Comparison of ENCODE assay signal across 8 cellular contexts in the genomic region with DNA sequence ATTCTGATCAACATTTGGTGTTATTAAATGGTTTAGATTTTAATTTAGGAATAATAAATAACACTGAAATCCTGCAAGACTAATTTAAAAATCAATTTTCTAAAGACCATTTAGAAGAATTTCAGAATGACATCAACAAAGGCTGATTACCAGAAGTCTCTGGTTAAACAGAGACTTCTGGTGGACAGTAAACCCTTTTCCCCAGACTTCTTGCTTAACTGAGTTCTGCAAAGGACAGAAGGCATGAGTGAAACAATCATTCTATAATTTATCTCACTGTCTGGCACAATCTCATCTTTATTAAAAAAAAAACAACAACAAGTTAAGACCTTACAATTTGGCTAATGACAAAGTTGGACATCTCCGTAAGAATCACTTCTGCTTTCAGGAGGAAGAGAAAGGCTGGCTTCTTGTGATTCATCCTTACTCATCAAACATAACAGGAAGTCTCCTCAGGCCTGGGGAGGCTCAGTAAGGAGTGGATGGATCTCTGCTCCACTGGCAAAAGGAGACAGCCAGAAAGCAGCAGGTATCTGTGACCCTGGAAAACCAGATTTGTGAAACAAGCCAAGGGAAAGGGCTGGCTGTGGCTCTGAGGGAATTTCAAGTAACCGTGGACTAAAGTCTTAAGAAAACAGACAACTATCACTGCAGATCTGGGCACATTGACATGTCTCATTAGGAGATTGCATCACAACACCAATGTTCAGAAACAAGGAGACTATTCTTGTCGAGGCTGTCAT. TPM values are rescaled to one million over a fixed set of nuclear protein-coding genes. Genes with fewer than 3 reads are reported as not detected.
DNase-seq lines count a peak whose midpoint lies in the region; ATAC-seq and TF ChIP-seq lines count a peak whose summit lies in the region.

No MANE protein-coding gene starts in this region.

- peak overlapping the region; percentile 62 for H3K4me3 Mint-ChIP-seq in activated T-cell treated with anti-CD3 and anti-CD28 coated beads, Interleukin-2, amount 50 U/mL, for 24 hours

- H3K27ac Mint-ChIP-seq in activated T-cell treated with anti-CD3 and anti-CD28 coated beads, Interleukin-2, amount 50 U/mL, for 24 hours = peak overlapping the region; percentile 76

- H3K36me3 ChIP-seq in body of pancreas (replicated peaks in 1 of 2; ENCODE audit: insufficient read depth in 1 of 2, low read depth in 2 of 2) (no peaks in the 10 kb centered on the region), right lobe of liver (no peaks in the 10 kb centered on the region)

- TF ChIP-seq CTCF in body of pancreas (IDR thresholded peaks at IDR 0.05) = no peak
- no peak for TF ChIP-seq CTCF in right lobe of liver (IDR thresholded peaks at IDR 0.05)

- H3K9me3 ChIP-seq in body of pancreas = no peaks in the 10 kb centered on the region
- no peaks in the 10 kb centered on the region for H3K9me3 ChIP-seq in right lobe of liver

- no peaks in the 10 kb centered on the region for H3K36me3 Mint-ChIP-seq in activated T-cell treated with anti-CD3 and anti-CD28 coated beads, Interleukin-2, amount 50 U/mL, for 24 hours (ENCODE audit: low read depth)

- H3K27me3 ChIP-seq in body of pancreas (no peaks in the 10 kb centered on the region), right lobe of liver (no peaks in the 10 kb centered on the region)

- H3K27me3 Mint-ChIP-seq in activated T-cell treated with anti-CD3 and anti-CD28 coated beads, Interleukin-2, amount 50 U/mL, for 24 hours = no peaks in the 10 kb centered on the region

- peak overlapping the region in 1 of 4 donors; percentile 74 for H3K27ac ChIP-seq in body of pancreas
- H3K27ac ChIP-seq in right lobe of liver = peak overlapping the region; percentile 22 to 61 (median 42)

- WGBS in body of pancreas, 2 donors = 30 to 61% methylated on average over 3 of the region's 3 CpGs
- WGBS in right lobe of liver (ENCODE audit: insufficient coverage, low coverage, low lambda C conversion rate, missing lambda C conversion rate) = 26% methylated on average over 3 of the region's 3 CpGs

- TF ChIP-seq POLR2A in body of pancreas (IDR thresholded peaks at IDR 0.05) (peak in 1 of 3 donors; percentile 22), right lobe of liver (IDR thresholded peaks at IDR 0.05) (no peak)

- H3K9me3 Mint-ChIP-seq in activated T-cell treated with anti-CD3 and anti-CD28 coated beads, Interleukin-2, amount 50 U/mL, for 24 hours = no peaks in the 10 kb centered on the region

- DNase-seq in activated T-cell treated with anti-CD3 and anti-CD28 coated beads, Interleukin-2, amount 50 U/mL, for 24 hours = peak; percentile 61
- DNase-seq in activated T-cell treated with anti-CD3 and anti-CD28 coated beads for 4 hours (no peak), RPMI7951 (ENCODE audit: low read depth) (peak; percentile 86), body of pancreas (peak in 1 of 4 donors; percentile 61), right lobe of liver (no peak), superior temporal gyrus (ENCODE audit: extremely low spot score) (peak; percentile 49), NCI-H1930 (lab: John Stamatoyannopoulos, UW) (no peak)

- H3K4me3 ChIP-seq in body of pancreas (no peak overlapping the region), right lobe of liver (no peak overlapping the region)

- peak; percentile 56 for ATAC-seq in HG03064 (IDR thresholded peaks at IDR 0.05; ENCODE audit: low read depth, unreplicated experiment)
- ATAC-seq in body of pancreas = peak; percentile 49
- ATAC-seq in right lobe of liver = peak; percentile 57 to 79 (median 69)

- peaks cover 40% of the 10 kb centered on the region for H3K4me1 Mint-ChIP-seq in activated T-cell treated with anti-CD3 and anti-CD28 coated beads, Interleukin-2, amount 50 U/mL, for 24 hours (ENCODE audit: low read depth)

- intact Hi-C loops in body of pancreas (cut with DNase I) (no loop called here), right lobe of liver (cut with DNase I) (no loop called here)

- H3K4me1 ChIP-seq in body of pancreas = peaks cover 6% of the 10 kb centered on the region
- H3K4me1 ChIP-seq in right lobe of liver = peaks cover 0 to 4% (median 0%) of the 10 kb centered on the region in 4 donors

RNA-seq across cellular contexts. Expression of a gene that starts 0.9 kb away (rescaled TPM):
- 2.8 and 4.0 TPM in 2 replicates for total RNA-seq in RPMI7951 (2014; rRNA removed; shearing (Covaris generic))
- total RNA-seq in body of pancreas (1 to 10 TPM in 1 of 2 donors, under 1 TPM in 1; 0.99 to 1.8 TPM), right lobe of liver (1 to 10 TPM; 1.2 to 3.4 (median 2.4) TPM)

RNA-seq across cellular contexts. Expression of a gene that starts 10.1 kb away (rescaled TPM):
- total RNA-seq in RPMI7951 (2014; rRNA removed; shearing (Covaris generic)) = 150 and 162 TPM in 2 replicates
- total RNA-seq in body of pancreas (10 to 100 TPM; 30.6 to 43.2 TPM), right lobe of liver (10 to 100 TPM; 55.3 to 88.9 (median 69.4) TPM)

RNA-seq across cellular contexts. Expression of a gene that starts 52.9 kb away (rescaled TPM):
- 6.1 and 14.4 TPM in 2 replicates for total RNA-seq in RPMI7951 (2014; rRNA removed; shearing (Covaris generic))
- 10 to 100 TPM; 12.2 to 20.8 TPM for total RNA-seq in body of pancreas
- 10 to 100 TPM in 1 of 6 experiments, 1 to 10 TPM in 5; 5.1 to 10.5 (median 7.8) TPM for total RNA-seq in right lobe of liver

Comparison
In these comparisons a context has a peak if more than half of its experiments do, and no peak if none do; other contexts are left out.
1. DNase-seq: peak in activated T-cell treated with anti-CD3 and anti-CD28 coated beads, Interleukin-2, amount 50 U/mL, for 24 hours (single experiment), RPMI7951 (single experiment) and superior temporal gyrus (single experiment); none in activated T-cell treated with anti-CD3 and anti-CD28 coated beads for 4 hours (single experiment), right lobe of liver (0 of 3) and NCI-H1930 (0 of 2).
2. Peak in every context shown above with its lines, with median percentiles within 50 percentile points of each other: ATAC-seq.